In the genomic region with DNA sequence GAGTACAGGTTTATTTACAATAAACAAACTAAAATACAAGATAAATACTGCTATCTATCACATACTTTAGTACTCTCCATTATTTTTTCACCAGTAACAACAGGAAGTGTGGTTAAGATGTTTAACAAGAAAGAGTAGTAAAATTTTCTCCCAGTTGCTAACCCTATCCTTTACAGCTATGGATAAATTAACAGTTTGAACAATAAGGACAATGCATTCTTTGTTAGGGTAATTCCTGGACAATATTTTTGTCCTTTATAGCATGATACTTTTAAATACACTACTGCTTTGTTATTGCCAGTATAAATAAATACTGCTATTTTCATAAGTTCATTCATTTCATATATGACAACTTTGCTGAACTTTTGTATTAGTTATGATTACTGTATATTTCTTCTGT, we compare ENCODE assay signal across 29 cellular contexts.
"Had no signal": no experiment of that assay in that cellular context is flagged by ENCODE, and none has a peak within 500 bp of the region (broad histone marks: within the 10 kb centered on the region; RNA-seq: fewer than 3 reads in every experiment).

No MANE protein-coding gene starts in this region.

- H3K27ac ChIP-seq: stomach, suprapubic skin, testis, thoracic aorta, thyroid gland, tibial artery, tibial nerve, transverse colon, upper lobe of left lung, upper lobe of right lung, uterus, vagina had no signal

- ATAC-seq: stimulated activated effector memory CD8-positive, alpha-beta T cell treated with anti-CD3 and anti-CD28 coated beads, Interleukin-12 subunit alpha, Interleukin-12 subunit beta, amount 100 ng/mL, for 72 hours; stimulated activated memory B cell treated with anti-CD40 and anti-IgM and Interleukin-4, amounts not matched to agents 10 μg/mL and 1 μg/mL and 100 μg/mL, for 72 hours; stimulated activated naive B cell treated with anti-CD40 and anti-IgM and Interleukin-4, amounts not matched to agents 10 μg/mL and 1 μg/mL and 100 μg/mL, for 72 hours; stimulated activated naive CD8-positive, alpha-beta T cell treated with anti-CD3 and anti-CD28 coated beads, Interleukin-15, amount 100 ng/mL, for 72 hours; stimulated activated naive CD8-positive, alpha-beta T cell treated with anti-CD3 and anti-CD28 coated beads, Interleukin-15, Interleukin-2, amounts not matched to agents 100 U/mL and 50 U/mL, for 24 hours; upper lobe of right lung had no signal

- H3K4me1 ChIP-seq: stomach, suprapubic skin, testis, thyroid gland, tibial artery, tibial nerve, transverse colon, upper lobe of left lung, upper lobe of right lung, uterus, vagina had no signal

- FAIRE-seq: urothelium cell line had no signal

- H3K4me3 ChIP-seq: stomach, suprapubic skin, testis, thoracic aorta, thyroid gland, tibial artery, tibial nerve, transverse colon, upper lobe of left lung, upper lobe of right lung, uterus, vagina had no signal

- H3K9me3 ChIP-seq: suprapubic skin, testis, thoracic aorta, thyroid gland, tibial artery, transverse colon, upper lobe of left lung, upper lobe of right lung, uterus, vagina had no signal

- H3K4me3 Mint-ChIP-seq: stimulated activated effector memory CD8-positive, alpha-beta T cell treated with anti-CD3 and anti-CD28 coated beads, Interleukin-12 subunit alpha, Interleukin-12 subunit beta, amount 100 ng/mL, for 72 hours; stimulated activated memory B cell treated with anti-CD40 and anti-IgM and Interleukin-4, amounts not matched to agents 10 μg/mL and 1 μg/mL and 100 μg/mL, for 72 hours; stimulated activated naive B cell treated with anti-CD40 and anti-IgM and Interleukin-4, amounts not matched to agents 10 μg/mL and 1 μg/mL and 100 μg/mL, for 72 hours; stimulated activated naive CD8-positive, alpha-beta T cell treated with anti-CD3 and anti-CD28 coated beads, Interleukin-15, amount 100 ng/mL, for 72 hours; stimulated activated naive CD8-positive, alpha-beta T cell treated with anti-CD3 and anti-CD28 coated beads, Interleukin-15, Interleukin-2, amounts not matched to agents 100 ng/mL and 50 ng/mL, for 24 hours; type B pancreatic cell had no signal

- H3K4me1 Mint-ChIP-seq: stimulated activated effector memory CD8-positive, alpha-beta T cell treated with anti-CD3 and anti-CD28 coated beads, Interleukin-12 subunit alpha, Interleukin-12 subunit beta, amount 100 ng/mL, for 72 hours; stimulated activated memory B cell treated with anti-CD40 and anti-IgM and Interleukin-4, amounts not matched to agents 10 μg/mL and 1 μg/mL and 100 μg/mL, for 72 hours; stimulated activated naive B cell treated with anti-CD40 and anti-IgM and Interleukin-4, amounts not matched to agents 10 μg/mL and 1 μg/mL and 100 μg/mL, for 72 hours; stimulated activated naive CD8-positive, alpha-beta T cell treated with anti-CD3 and anti-CD28 coated beads, Interleukin-15, amount 100 ng/mL, for 72 hours had no signal

- H3K27ac Mint-ChIP-seq: stimulated activated effector memory CD8-positive, alpha-beta T cell treated with anti-CD3 and anti-CD28 coated beads, Interleukin-12 subunit alpha, Interleukin-12 subunit beta, amount 100 ng/mL, for 72 hours; stimulated activated memory B cell treated with anti-CD40 and anti-IgM and Interleukin-4, amounts not matched to agents 10 μg/mL and 1 μg/mL and 100 μg/mL, for 72 hours; stimulated activated naive B cell treated with anti-CD40 and anti-IgM and Interleukin-4, amounts not matched to agents 10 μg/mL and 1 μg/mL and 100 μg/mL, for 72 hours; stimulated activated naive CD8-positive, alpha-beta T cell treated with anti-CD3 and anti-CD28 coated beads, Interleukin-15, amount 100 ng/mL, for 72 hours; stimulated activated naive CD8-positive, alpha-beta T cell treated with anti-CD3 and anti-CD28 coated beads, Interleukin-15, Interleukin-2, amounts not matched to agents 100 ng/mL and 50 ng/mL, for 24 hours; type B pancreatic cell had no signal

- H3K27me3 ChIP-seq: stomach, suprapubic skin, testis, thyroid gland, tibial artery, tibial nerve, transverse colon, upper lobe of left lung, upper lobe of right lung, uterus, vagina had no signal

- H3K36me3 ChIP-seq: stomach, suprapubic skin, thoracic aorta, thyroid gland, tibial artery, tibial nerve, transverse colon, upper lobe of left lung, upper lobe of right lung, uterus, vagina had no signal

- H3K27me3 Mint-ChIP-seq: stimulated activated memory B cell treated with anti-CD40 and anti-IgM and Interleukin-4, amounts not matched to agents 10 μg/mL and 1 μg/mL and 100 μg/mL, for 72 hours; stimulated activated naive B cell treated with anti-CD40 and anti-IgM and Interleukin-4, amounts not matched to agents 10 μg/mL and 1 μg/mL and 100 μg/mL, for 72 hours; stimulated activated naive CD8-positive, alpha-beta T cell treated with anti-CD3 and anti-CD28 coated beads, Interleukin-15, amount 100 ng/mL, for 72 hours; stimulated activated naive CD8-positive, alpha-beta T cell treated with anti-CD3 and anti-CD28 coated beads, Interleukin-15, Interleukin-2, amounts not matched to agents 100 ng/mL and 50 ng/mL, for 24 hours; type B pancreatic cell had no signal

- H3K36me3 Mint-ChIP-seq: stimulated activated effector memory CD8-positive, alpha-beta T cell treated with anti-CD3 and anti-CD28 coated beads, Interleukin-12 subunit alpha, Interleukin-12 subunit beta, amount 100 ng/mL, for 72 hours; stimulated activated memory B cell treated with anti-CD40 and anti-IgM and Interleukin-4, amounts not matched to agents 10 μg/mL and 1 μg/mL and 100 μg/mL, for 72 hours; stimulated activated naive B cell treated with anti-CD40 and anti-IgM and Interleukin-4, amounts not matched to agents 10 μg/mL and 1 μg/mL and 100 μg/mL, for 72 hours; type B pancreatic cell had no signal

- DNase-seq: stimulated activated CD4-positive, alpha-beta T cell treated with anti-CD3 and anti-CD28 coated beads, Interleukin-2, amount 100 ng/mL, for 48 hours; stimulated activated CD4-positive, alpha-beta T cell treated with anti-CD3 and anti-CD28 coated beads, Interleukin-4, amount 100 ng/mL, for 1 hour; stimulated activated CD4-positive, alpha-beta T cell treated with anti-CD3 and anti-CD28 coated beads, Interleukin-4, amount 100 ng/mL, for 24 hours; stimulated activated CD4-positive, alpha-beta T cell treated with anti-CD3 and anti-CD28 coated beads, Interleukin-4, amount 100 ng/mL, for 4 hours; stimulated activated CD8-positive, alpha-beta memory T cell treated with anti-CD3 and anti-CD28 coated beads, Interleukin-4, amount 100 ng/mL, for 48 hours; stimulated activated naive B cell treated with anti-CD40 and anti-IgM and Interleukin-4, amounts not matched to agents 10 μg/mL and 1 μg/mL and 100 μg/mL, for 72 hours; stimulated activated naive CD4-positive, alpha-beta T cell; stimulated activated naive CD4-positive, alpha-beta T cell treated with Interleukin-2 at 50 U/mL for 16 hours; stimulated activated naive CD8-positive, alpha-beta T cell treated with anti-CD3 and anti-CD28 coated beads, Interleukin-15, amount 100 ng/mL, for 72 hours; stimulated activated naive CD8-positive, alpha-beta T cell treated with anti-CD3 and anti-CD28 coated beads, Interleukin-15, Interleukin-2, amounts not matched to agents 100 U/mL and 50 U/mL, for 24 hours; stomach; substantia nigra; testis; thyroid gland; tibial artery; transverse colon; trophoblast cell; upper lobe of left lung; upper lobe of right lung; uterus had no signal
